In genomic region chr18:39660141-39660540, GRCh38 we compare ENCODE assay signal across 27 cellular contexts.
DNase-seq lines count a peak whose midpoint lies in the region; TF ChIP-seq lines count a peak whose summit lies in the region.
"Had no signal": no experiment of that assay in that cellular context is flagged by ENCODE, and none has a peak within 500 bp of the region (broad histone marks: within the 10 kb centered on the region; RNA-seq: fewer than 3 reads in every experiment).

No MANE protein-coding gene starts in this region.

- CTCF ChIA-PET in MCF 10A (lab: Yijun Ruan, JAX), result interaction anchor here (0.6 to 0.9 kb wide), 2 partner anchors 55 to 181 kb away, joined by 3 read pairs; no protein-coding TSS in a partner anchor

- intact Hi-C loops in MCF 10A (cut with micrococcal nuclease) (no loop called here), breast epithelium (cut with DNase I; ENCODE audit: low total_unique reads) (no loop called here)

- WGBS in suprapubic skin, result 85% methylated on average over 2 of the region's 2 CpGs

- H3K27me3 ChIP-seq in breast epithelium, result no peaks in the 10 kb centered on the region
- H3K27me3 ChIP-seq in suprapubic skin, result no peaks in the 10 kb centered on the region
- H3K27me3 ChIP-seq: ovary had no signal

- no peaks in the 10 kb centered on the region for H3K36me3 Mint-ChIP-seq in MCF 10A (ENCODE audit: insufficient read depth, unreplicated experiment)
- H3K36me3 Mint-ChIP-seq: CD4-positive, CD25-positive, alpha-beta regulatory T cell; memory B cell; stimulated activated memory B cell treated with anti-CD40 and anti-IgM and Interleukin-4, amounts not matched to agents 10 μg/mL and 1 μg/mL and 100 μg/mL, for 72 hours had no signal

- BruUV-seq in MCF 10A (replicated peaks; lab: Mats Ljungman, UMichigan), result no TSS peak

- H3K9me3 Mint-ChIP-seq in MCF 10A (ENCODE audit: unreplicated experiment), result no peaks in the 10 kb centered on the region
- H3K9me3 Mint-ChIP-seq: activated CD8-positive, alpha-beta T cell treated with anti-CD3 and anti-CD28 coated beads for 36 hours; HFFc6 had no signal

- H3K4me3 ChIP-seq in breast epithelium (no peak overlapping the region), fibroblast of mammary gland (ENCODE audit: control insufficient read depth, low read depth, low read length) (no peak overlapping the region), suprapubic skin (no peak overlapping the region)
- H3K4me3 ChIP-seq: ovary, SK-N-MC had no signal

- H3K9me3 ChIP-seq in breast epithelium (no peaks in the 10 kb centered on the region), suprapubic skin (no peaks in the 10 kb centered on the region)
- H3K9me3 ChIP-seq: ovary had no signal

- TF ChIP-seq EP300 in suprapubic skin (IDR thresholded peaks at IDR 0.05), result no peak

- DNase-seq in MCF 10A (ENCODE audit: unreplicated experiment) (peak; percentile 40), breast epithelium (ENCODE audit: low spot score in 2 of 2) (no peak), astrocyte of the hippocampus (ENCODE audit: low read depth, low spot score) (peak; percentile 14), fibroblast of mammary gland (ENCODE audit: low read depth) (peak; percentile 44), globus pallidus (ENCODE audit: low spot score) (no peak), suprapubic skin (ENCODE audit: low spot score in 2 of 2) (no peak), ecto neural progenitor cell (ENCODE audit: low spot score) (no peak)
- no peak for DNase-seq in stimulated activated CD4-positive, alpha-beta T cell treated with anti-CD3 and anti-CD28 coated beads, Interleukin-2, amount 100 ng/mL, for 24 hours
- DNase-seq: 8988T; activated CD8-positive, alpha-beta T cell treated with anti-CD3 and anti-CD28 coated beads for 36 hours; activated naive CD4-positive, alpha-beta T cell treated with anti-CD3 and anti-CD28 coated beads, Interleukin-2, amount 50 U/mL, for 16 hours; amygdala; caudate nucleus; CD4-positive, CD25-positive, alpha-beta regulatory T cell; cortex of kidney; GOT3; HFFc6; KG1; NCI-H1417; NCI-H2029; NCI-H510A treated with DMSO at 0.1 percent for 48 hours; NK-92 treated with Interleukin-12 subunit alpha and Interleukin-12 subunit beta, amount 100 ng/mL, for 24 hours; ovary had no signal

- H3K4me1 Mint-ChIP-seq in MCF 10A (ENCODE audit: insufficient read depth, unreplicated experiment), result no peaks in the 10 kb centered on the region
- H3K4me1 Mint-ChIP-seq: activated T-helper 17 cell treated with anti-CD3 and anti-CD28 coated beads, Interleukin-2, amount 50 U/mL, for 72 hours; CD4-positive, CD25-positive, alpha-beta regulatory T cell; memory B cell; stimulated activated memory B cell treated with anti-CD40 and anti-IgM and Interleukin-4, amounts not matched to agents 10 μg/mL and 1 μg/mL and 100 μg/mL, for 72 hours had no signal

- H3K27ac ChIP-seq in breast epithelium (no peak overlapping the region), suprapubic skin (no peak overlapping the region)
- H3K27ac ChIP-seq: ovary, SK-N-MC had no signal

- no peak for TF ChIP-seq CTCF in MCF 10A (IDR thresholded peaks at IDR 0.05; ENCODE audit: unreplicated experiment)
- TF ChIP-seq CTCF in breast epithelium (IDR thresholded peaks at IDR 0.05), result no peak
- no peak for TF ChIP-seq CTCF in fibroblast of mammary gland (conservative IDR thresholded peaks at IDR 0.05; ENCODE audit: control insufficient read depth, insufficient read depth, low read depth, low read length)
- no peak for TF ChIP-seq CTCF in suprapubic skin (IDR thresholded peaks at IDR 0.05)

- H3K27ac Mint-ChIP-seq in MCF 10A (ENCODE audit: low read depth, unreplicated experiment), result no peak overlapping the region
- H3K27ac Mint-ChIP-seq: activated CD8-positive, alpha-beta T cell treated with anti-CD3 and anti-CD28 coated beads for 36 hours; activated T-helper 17 cell treated with anti-CD3 and anti-CD28 coated beads, Interleukin-2, amount 50 U/mL, for 72 hours; CD4-positive, CD25-positive, alpha-beta regulatory T cell; HFFc6; memory B cell; stimulated activated memory B cell treated with anti-CD40 and anti-IgM and Interleukin-4, amounts not matched to agents 10 μg/mL and 1 μg/mL and 100 μg/mL, for 72 hours had no signal

- POLR2A ChIA-PET in MCF 10A (lab: Yijun Ruan, JAX), result no interaction called here

- H3K4me1 ChIP-seq in breast epithelium (no peaks in the 10 kb centered on the region), suprapubic skin (no peaks in the 10 kb centered on the region)

- no peaks in the 10 kb centered on the region for H3K36me3 ChIP-seq in breast epithelium
- H3K36me3 ChIP-seq in suprapubic skin, result no peaks in the 10 kb centered on the region
- H3K36me3 ChIP-seq: ovary had no signal

- H3K27me3 Mint-ChIP-seq in MCF 10A (ENCODE audit: insufficient read depth, unreplicated experiment), result no peaks in the 10 kb centered on the region
- H3K27me3 Mint-ChIP-seq: activated CD8-positive, alpha-beta T cell treated with anti-CD3 and anti-CD28 coated beads for 36 hours; activated T-helper 17 cell treated with anti-CD3 and anti-CD28 coated beads, Interleukin-2, amount 50 U/mL, for 72 hours; CD4-positive, CD25-positive, alpha-beta regulatory T cell; memory B cell; stimulated activated memory B cell treated with anti-CD40 and anti-IgM and Interleukin-4, amounts not matched to agents 10 μg/mL and 1 μg/mL and 100 μg/mL, for 72 hours had no signal

- TF ChIP-seq POLR2A in breast epithelium (IDR thresholded peaks at IDR 0.05) (no peak), suprapubic skin (IDR thresholded peaks at IDR 0.05) (no peak)

- H3K4me3 Mint-ChIP-seq in MCF 10A (ENCODE audit: unreplicated experiment), result no peak overlapping the region
- H3K4me3 Mint-ChIP-seq: activated CD8-positive, alpha-beta T cell treated with anti-CD3 and anti-CD28 coated beads for 36 hours; activated T-helper 17 cell treated with anti-CD3 and anti-CD28 coated beads, Interleukin-2, amount 50 U/mL, for 72 hours; CD4-positive, CD25-positive, alpha-beta regulatory T cell; HFFc6; memory B cell; stimulated activated memory B cell treated with anti-CD40 and anti-IgM and Interleukin-4, amounts not matched to agents 10 μg/mL and 1 μg/mL and 100 μg/mL, for 72 hours had no signal

Comparison
In these comparisons a context has a peak if more than half of its experiments do, and no peak if none do; other contexts are left out.
1. DNase-seq: peak in MCF 10A (single experiment), astrocyte of the hippocampus (single experiment) and fibroblast of mammary gland (single experiment); none in breast epithelium (0 of 2), globus pallidus (single experiment), suprapubic skin (0 of 2), stimulated activated CD4-positive, alpha-beta T cell treated with anti-CD3 and anti-CD28 coated beads, Interleukin-2, amount 100 ng/mL, for 24 hours (0 of 2) and ecto neural progenitor cell (single experiment).